Comparison of ENCODE assay signal across 1 cellular context in genomic region chr10:133324857-133325260, GRCh38.
TF ChIP-seq lines count a peak whose summit lies in the region.

No MANE protein-coding gene starts in this region.

TF ChIP-seq in HepG2, 621 proteins besides CTCF, POLR2A, EP300 and RAD21:
- TF ChIP-seq MAFG (CRISPR knock-in tag; IDR thresholded peaks at IDR 0.05) (0 out of 2 replicates have a peak, but pooled peaks have one; percentile 13), ISX (CRISPR knock-in tag; conservative IDR thresholded peaks at IDR 0.05) (no peak)
